In genomic region chr16:57485091-57485915, GRCh38 we compare ENCODE assay signal across 6 cellular contexts. TPM values are rescaled to one million over a fixed set of nuclear protein-coding genes. Genes with fewer than 3 reads are reported as not detected.
A peak's percentile ranks its signal among the peaks of the same experiment; 100 is the strongest.
DNase-seq lines count a peak whose midpoint lies in the region; ATAC-seq and TF ChIP-seq lines count a peak whose summit lies in the region.

No MANE protein-coding gene starts in this region.

- no peaks in the 10 kb centered on the region for H3K79me2 ChIP-seq in OCI-LY3 (ENCODE audit: low read length)

- DNase-seq in NCI-H2107 treated with DMSO at 0.1 percent for 48 hours (lab: John Stamatoyannopoulos, UW; ENCODE audit: unreplicated experiment) (no peak), NCI-H524 treated with DMSO at 0.1 percent for 48 hours (lab: John Stamatoyannopoulos, UW) (no peak), NCI-H526 treated with DMSO at 0.1 percent for 48 hours (lab: John Stamatoyannopoulos, UW) (no peak)

- peaks cover 17% of the 10 kb centered on the region for H3K4me1 ChIP-seq in OCI-LY3 (ENCODE audit: low read length)

- peak overlapping the region; percentile 78 for H3K4me3 ChIP-seq in OCI-LY3 (ENCODE audit: low read length)
- H3K4me3 ChIP-seq in skin epidermis = peak overlapping the region; percentile 47 to 75 (median 59)

- 0 out of 2 replicates have a peak overlapping the region, but pooled peaks have one; percentile 29 for H3K9ac ChIP-seq in OCI-LY3 (ENCODE audit: low read length)

- H3K27me3 ChIP-seq in OCI-LY3 (ENCODE audit: low read depth, low read length) = peaks cover 43% of the 10 kb centered on the region

- H4K20me1 ChIP-seq in OCI-LY3 (ENCODE audit: insufficient read depth, low read length) = 0 out of 2 replicates have a peak, but pooled peaks cover 3% of the 10 kb centered on the region

- H3K27ac ChIP-seq in OCI-LY3 (ENCODE audit: low read length) (no peak overlapping the region), skin epidermis (peak overlapping the region in 20 of 21 experiments; percentile 6 to 93 (median 82))

- no peak overlapping the region for H2AFZ ChIP-seq in OCI-LY3 (ENCODE audit: low read depth, low read length)

- H3K4me2 ChIP-seq in OCI-LY3 (ENCODE audit: low read length) = peak overlapping the region; percentile 92

- no peaks in the 10 kb centered on the region for H3K36me3 ChIP-seq in OCI-LY3 (replicated peaks; ENCODE audit: low read depth, low read length)

- TF ChIP-seq CTCF in OCI-LY3 (IDR thresholded peaks at IDR 0.05; ENCODE audit: low read depth, low read length) = no peak

- H3K9me3 ChIP-seq in OCI-LY3 (ENCODE audit: insufficient read depth, low read length) = no peaks in the 10 kb centered on the region

- ATAC-seq in esophagus mucosa = peak; percentile 91

RNA-seq across cellular contexts. Expression of gene DOK4, which starts 1.0 kb away (rescaled TPM):
- 25.0 TPM for total RNA-seq in esophagus mucosa

RNA-seq across cellular contexts. Expression of gene POLR2C, which starts 22.8 kb away (rescaled TPM):
- total RNA-seq in esophagus mucosa = 32.0 TPM

RNA-seq across cellular contexts. Expression of gene COQ9, which starts 38.0 kb away (rescaled TPM):
- total RNA-seq in esophagus mucosa = 44.6 TPM

RNA-seq across cellular contexts. Expression of gene CIAPIN1, which starts 38.1 kb away (rescaled TPM):
- total RNA-seq in esophagus mucosa = 52.4 TPM

RNA-seq across cellular contexts. Expression of gene CCDC102A, which starts 51.1 kb away (rescaled TPM):
- total RNA-seq in esophagus mucosa = 1.4 TPM
